ENCODE assay signal across 9 cellular contexts in the genomic region with DNA sequence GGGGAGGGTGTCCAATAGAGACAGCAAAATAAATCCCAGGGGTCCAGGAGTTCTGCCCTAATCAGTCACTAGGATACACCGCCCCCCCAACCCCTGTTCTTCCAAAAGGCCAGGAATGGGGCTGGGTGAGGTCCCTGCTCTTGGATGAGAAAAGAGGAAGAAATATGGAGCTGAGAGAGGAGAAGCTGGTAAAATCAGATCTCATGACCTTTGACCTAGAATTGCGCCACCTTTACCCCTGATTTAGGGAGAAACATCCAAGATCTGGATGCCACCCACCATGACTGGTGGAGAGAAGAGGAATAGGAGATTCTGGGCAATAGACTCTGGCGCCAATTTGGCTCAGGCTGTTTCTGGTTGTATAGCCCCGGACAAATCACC. TPM values are rescaled to one million over a fixed set of nuclear protein-coding genes. Genes with fewer than 3 reads are reported as not detected.
DNase-seq lines count a peak whose midpoint lies in the region; ATAC-seq and TF ChIP-seq lines count a peak whose summit lies in the region.
"Had no signal": no experiment of that assay in that cellular context is flagged by ENCODE, and none has a peak within 500 bp of the region (broad histone marks: within the 10 kb centered on the region; RNA-seq: fewer than 3 reads in every experiment).

No MANE protein-coding gene starts in this region.

- peak overlapping the region; percentile 98 for H3K4me2 ChIP-seq in smooth muscle cell

- no peak overlapping the region for H2AFZ ChIP-seq in smooth muscle cell (ENCODE audit: low read depth)

- H3K9me3 ChIP-seq in esophagus muscularis mucosa (no peaks in the 10 kb centered on the region), smooth muscle cell (replicated peaks; ENCODE audit: low read depth) (no peaks in the 10 kb centered on the region)

- H3K27ac ChIP-seq in RWPE1 (peak overlapping the region; percentile 88), esophagus muscularis mucosa (replicated peaks in 1 of 4) (peak overlapping the region; percentile 86 to 97 (median 94)), smooth muscle cell (ENCODE audit: low read depth) (no peak overlapping the region)

- H3K9ac ChIP-seq in smooth muscle cell (ENCODE audit: low read depth), result no peak overlapping the region

- DNase-seq in NCI-H2227 (lab: John Stamatoyannopoulos, UW; ENCODE audit: unreplicated experiment) (peak; percentile 52), NCI-H2227 treated with DMSO at 0.1 percent for 48 hours (lab: John Stamatoyannopoulos, UW) (no peak), RWPE1 (ENCODE audit: low spot score) (no peak), esophagus muscularis mucosa (ENCODE audit: extremely low spot score) (no peak), smooth muscle cell (lab: John Stamatoyannopoulos, UW; ENCODE audit: unreplicated experiment) (no peak), GM20000 (ENCODE audit: low spot score) (no peak), DMS53 (lab: John Stamatoyannopoulos, UW) (no peak)

- H3K27me3 ChIP-seq in esophagus muscularis mucosa (no peaks in the 10 kb centered on the region), smooth muscle cell (ENCODE audit: low read depth) (no peaks in the 10 kb centered on the region)

- H3K79me2 ChIP-seq in smooth muscle cell (ENCODE audit: low read depth), result peaks cover 42% of the 10 kb centered on the region

- no peak for ATAC-seq in HG02973 (IDR thresholded peaks at IDR 0.05; ENCODE audit: unreplicated experiment)

- 75% methylated on average over 4 of the region's 4 CpGs for WGBS in esophagus muscularis mucosa
- WGBS in smooth muscle cell (ENCODE audit: low lambda C conversion rate), result 87% methylated on average over 4 of the region's 4 CpGs

- H3K4me3 ChIP-seq in esophagus muscularis mucosa (peak overlapping the region; percentile 80 to 93 (median 84)), smooth muscle cell (peak overlapping the region; percentile 88)

- POLR2A ChIA-PET in RWPE1 (lab: Yijun Ruan, JAX; ENCODE audit: low non-redundant PET), result interaction anchor here (0.8 kb wide), 1 partner anchor 25 kb away, joined by 3 read pairs; no protein-coding TSS in a partner anchor

- H3K36me3 ChIP-seq in esophagus muscularis mucosa (peaks cover 20 to 32% (median 26%) of the 10 kb centered on the region in 4 donors), smooth muscle cell (ENCODE audit: low read depth) (no peaks in the 10 kb centered on the region)

- TF ChIP-seq EP300 in esophagus muscularis mucosa (IDR thresholded peaks at IDR 0.05), result no peak

- CTCF ChIA-PET in RWPE1 (lab: Yijun Ruan, JAX), result no interaction called here

- peaks cover 19% of the 10 kb centered on the region for H3F3A ChIP-seq in smooth muscle cell (ENCODE audit: low read depth)

- TF ChIP-seq CTCF in RWPE1 (conservative IDR thresholded peaks at IDR 0.05; ENCODE audit: low read depth) (no peak), esophagus muscularis mucosa (IDR thresholded peaks at IDR 0.05) (no peak), smooth muscle cell (IDR thresholded peaks at IDR 0.05; ENCODE audit: borderline replicate concordance, insufficient read depth, poor library complexity, severe bottlenecking) (no peak), GM20000 (IDR thresholded peaks at IDR 0.05; ENCODE audit: extremely low read depth, missing control alignments) (no peak)

- H3K4me1 ChIP-seq in esophagus muscularis mucosa, result peaks cover 47 to 85% (median 77%) of the 10 kb centered on the region in 4 donors
- peaks cover 40% of the 10 kb centered on the region for H3K4me1 ChIP-seq in smooth muscle cell (ENCODE audit: low read depth)

- no peak for TF ChIP-seq POLR2A in esophagus muscularis mucosa (IDR thresholded peaks at IDR 0.05; ENCODE audit: low read depth)

- intact Hi-C loops in esophagus muscularis mucosa (cut with DNase I), result no loop called here

- peaks cover 33% of the 10 kb centered on the region for H4K20me1 ChIP-seq in smooth muscle cell (ENCODE audit: low read depth)

RNA-seq across cellular contexts. Expression of gene CACNB1, which starts 0.7 kb away (rescaled TPM):
- total RNA-seq in esophagus muscularis mucosa (1 to 10 TPM; 3.1 to 8.0 (median 5.4) TPM), smooth muscle cell (4.3 and 9.2 TPM in 2 replicates)
- polyA plus RNA-seq in smooth muscle cell, result 7.1 and 18.8 TPM in 2 replicates

RNA-seq across cellular contexts. Expression of gene RPL19, which starts 1.9 kb away (rescaled TPM):
- 1,000 to 10,000 TPM; 1,760 to 2,905 (median 2,361) TPM for total RNA-seq in esophagus muscularis mucosa
- 2,264 and 2,675 TPM in 2 replicates for total RNA-seq in smooth muscle cell
- polyA plus RNA-seq in smooth muscle cell, result 818 and 934 TPM in 2 replicates

RNA-seq across cellular contexts. Expression of gene STAC2, which starts 27.6 kb away (rescaled TPM):
- total RNA-seq in esophagus muscularis mucosa (under 1 TPM in 2 of 4 donors, not detected in 2; 0.17 to 0.29 TPM), smooth muscle cell (0.09 and 0.13 TPM in 2 replicates)
- polyA plus RNA-seq in smooth muscle cell, result 0.32 TPM in 1 of 2 replicates, not detected in the other
- polyA plus RNA-seq: keratinocyte had no signal

RNA-seq across cellular contexts. Expression of gene ARL5C, which starts 32.2 kb away (rescaled TPM):
- total RNA-seq in esophagus muscularis mucosa, result 1 to 10 TPM in 1 of 4 donors, not detected in 3; 1.7 TPM
- not detected in 2 replicates for total RNA-seq in smooth muscle cell
- polyA plus RNA-seq in smooth muscle cell, result 0.38 TPM in 1 of 2 replicates, not detected in the other
- polyA plus RNA-seq: keratinocyte had no signal

RNA-seq across cellular contexts. Expression of gene PLXDC1, which starts 46.7 kb away (rescaled TPM):
- 10 to 100 TPM in 2 of 4 donors, 1 to 10 TPM in 2; 7.5 to 17.0 (median 11.0) TPM for total RNA-seq in esophagus muscularis mucosa
- total RNA-seq in smooth muscle cell, result 11.3 and 17.4 TPM in 2 replicates
- polyA plus RNA-seq in smooth muscle cell, result 16.0 and 18.5 TPM in 2 replicates
